Comparison of ENCODE assay signal across 33 cellular contexts in the genomic region with DNA sequence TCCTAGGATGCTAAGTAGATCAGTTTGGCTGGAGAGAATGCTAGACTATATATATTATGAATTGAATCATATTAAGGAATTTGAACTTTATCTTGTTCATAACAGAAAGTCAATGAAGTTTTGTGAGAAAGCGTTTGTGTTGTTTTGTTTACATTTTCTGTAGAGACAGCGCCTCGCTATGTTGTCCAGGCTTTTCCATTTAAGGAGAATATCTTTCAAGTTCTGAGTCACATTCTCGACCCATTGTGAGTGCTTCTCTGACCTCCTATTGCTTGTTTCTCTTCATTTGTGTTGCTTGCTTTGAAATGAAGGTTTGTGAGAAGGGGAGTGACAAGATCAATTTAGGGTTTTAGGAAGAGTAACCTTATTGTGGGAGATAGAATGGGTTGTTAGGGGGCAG.
"Had no signal": no experiment of that assay in that cellular context is flagged by ENCODE, and none has a peak within 500 bp of the region (broad histone marks: within the 10 kb centered on the region; RNA-seq: fewer than 3 reads in every experiment).

No MANE protein-coding gene starts in this region.

- H3K36me3 ChIP-seq: MG63, Peyer's patch had no signal

- FAIRE-seq: bronchial epithelial cell had no signal

- ATAC-seq: PC-3, Right ventricle myocardium inferior had no signal

- H3K27me3 ChIP-seq: MG63, Peyer's patch had no signal

- H3K9me3 ChIP-seq: MG63, Peyer's patch had no signal

- DNase-seq: activated B cell treated with CpG ODN at 0.5 μM for 24 hours; activated CD4-positive, alpha-beta memory T cell treated with anti-CD3 and anti-CD28 coated beads for 36 hours; activated CD4-positive, alpha-beta T cell treated with anti-CD3 and anti-CD28 coated beads for 4 hours; activated CD4-positive, alpha-beta T cell treated with anti-CD3 and anti-CD28 coated beads, Interleukin-2, amount 50 U/mL, for 1 hour; activated CD4-positive, CD25-positive, alpha-beta regulatory T cell treated with anti-CD3 and anti-CD28 coated beads, Interleukin-2, amount 50 U/mL, for 72 hours; activated CD8-positive, alpha-beta memory T cell treated with anti-CD3 and anti-CD28 coated beads, Interleukin-2, amount 50 U/mL, for 4 hours; activated gamma-delta T cell treated with Interleukin-2 at 50 U/mL for 16 hours; activated naive CD4-positive, alpha-beta T cell treated with anti-CD3 and anti-CD28 coated beads for 36 hours; activated T-cell treated with anti-CD3 and anti-CD28 coated beads for 4 hours; activated T-cell treated with anti-CD3 and anti-CD28 coated beads, Interleukin-2, amount 50 U/mL, for 4 hours; anterior cingulate cortex; caudate nucleus; cerebellar nuclear complex; Karpas-422; MG63; NCI-H1048; NCI-H1105 treated with DMSO at 0.1 percent for 48 hours; NCI-H1436; NCI-H1694 treated with DMSO at 0.1 percent for 48 hours; NCI-H2029; NCI-H345; NCI-H524 treated with DMSO at 0.1 percent for 48 hours; PC-3; Peyer's patch; SIG-M5; SW 1271; T-helper 1 cell; T-helper 2 cell; T-helper 9 cell had no signal

- H3K27ac ChIP-seq: Peyer's patch, RWPE1, VCaP had no signal

- H3K4me3 ChIP-seq: MG63, Peyer's patch had no signal

- H3K4me1 ChIP-seq: Peyer's patch had no signal
